30 cellular contexts compared by ENCODE assay signal in the genomic region with DNA sequence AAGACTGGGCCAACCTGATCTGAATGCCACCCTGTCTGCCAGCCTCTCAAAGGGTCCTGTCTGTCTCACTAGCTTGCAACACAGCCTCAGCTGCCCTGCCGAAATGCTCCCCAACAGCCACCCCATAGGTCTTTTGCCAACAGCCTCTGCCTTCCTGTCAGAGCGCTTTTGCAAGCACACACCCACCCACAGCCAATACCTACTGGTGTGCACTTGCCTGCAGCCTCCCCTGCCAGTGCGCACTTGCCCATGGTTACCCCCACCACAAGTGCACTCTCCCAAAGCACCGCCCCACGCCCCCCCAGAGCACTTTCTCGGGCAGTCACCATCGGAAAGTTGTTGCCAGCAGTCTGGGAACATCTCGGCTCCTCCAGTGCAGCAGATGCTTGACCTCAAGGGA.
"Had no signal": no experiment of that assay in that cellular context is flagged by ENCODE, and none has a peak within 500 bp of the region (broad histone marks: within the 10 kb centered on the region; RNA-seq: fewer than 3 reads in every experiment).

No MANE protein-coding gene starts in this region.

- H3K27me3 ChIP-seq: ovary, spleen, suprapubic skin, testis, tibial artery, transverse colon, upper lobe of right lung, uterus had no signal

- H3K27ac Mint-ChIP-seq: naive thymus-derived CD4-positive, alpha-beta T cell; natural killer cell; nephron; progenitor cell of endocrine pancreas; stimulated activated memory B cell treated with anti-CD40 and anti-IgM and Interleukin-4, amounts not matched to agents 10 μg/mL and 1 μg/mL and 100 μg/mL, for 72 hours; type B pancreatic cell had no signal

- DNase-seq: naive thymus-derived CD4-positive, alpha-beta T cell; natural killer cell; occipital lobe; ovary; psoas muscle; right cardiac atrium; spleen; stimulated activated CD4-positive, alpha-beta T cell treated with anti-CD3 and anti-CD28 coated beads, Interleukin-12 subunit alpha, Interleukin-12 subunit beta, amount 100 ng/mL, for 4 hours; stimulated activated CD4-positive, alpha-beta T cell treated with anti-CD3 and anti-CD28 coated beads, Interleukin-1b, Interleukin-23, amount 100 ng/mL, for 48 hours; stimulated activated CD4-positive, alpha-beta T cell treated with anti-CD3 and anti-CD28 coated beads, Interleukin-4, amount 100 ng/mL, for 1 hour; stimulated activated CD4-positive, alpha-beta T cell treated with anti-CD3 and anti-CD28 coated beads, Interleukin-4, amount 100 ng/mL, for 4 hours; stimulated activated CD8-positive, alpha-beta memory T cell treated with anti-CD3 and anti-CD28 coated beads, Interleukin-4, amount 100 ng/mL, for 48 hours; stimulated activated naive CD4-positive, alpha-beta T cell; stimulated activated naive CD8-positive, alpha-beta T cell treated with anti-CD3 and anti-CD28 coated beads, Interleukin-15, amount 100 ng/mL, for 72 hours; stimulated activated naive CD8-positive, alpha-beta T cell treated with anti-CD3 and anti-CD28 coated beads, Interleukin-15, Interleukin-2, amounts not matched to agents 100 U/mL and 50 U/mL, for 24 hours; substantia nigra; testis; tibial artery; transverse colon; upper lobe of right lung; uterus had no signal

- H2AFZ ChIP-seq: parathyroid adenoma had no signal

- H3K4me3 Mint-ChIP-seq: naive thymus-derived CD4-positive, alpha-beta T cell; natural killer cell; nephron; stimulated activated memory B cell treated with anti-CD40 and anti-IgM and Interleukin-4, amounts not matched to agents 10 μg/mL and 1 μg/mL and 100 μg/mL, for 72 hours; stimulated activated naive CD8-positive, alpha-beta T cell treated with anti-CD3 and anti-CD28 coated beads, Interleukin-15, amount 100 ng/mL, for 72 hours; type B pancreatic cell had no signal

- H3K27ac ChIP-seq: ovary, parathyroid adenoma, psoas muscle, skin epidermis, spleen, suprapubic skin, testis, tibial artery, transverse colon, upper lobe of right lung, uterus had no signal

- ATAC-seq: naive thymus-derived CD4-positive, alpha-beta T cell; natural killer cell; psoas muscle; right cardiac atrium; sciatic nerve; stimulated activated memory B cell treated with anti-CD40 and anti-IgM and Interleukin-4, amounts not matched to agents 10 μg/mL and 1 μg/mL and 100 μg/mL, for 72 hours; stimulated activated naive CD8-positive, alpha-beta T cell treated with anti-CD3 and anti-CD28 coated beads, Interleukin-15, amount 100 ng/mL, for 72 hours; stimulated activated naive CD8-positive, alpha-beta T cell treated with anti-CD3 and anti-CD28 coated beads, Interleukin-15, Interleukin-2, amounts not matched to agents 100 U/mL and 50 U/mL, for 24 hours; upper lobe of right lung had no signal

- H3K9me3 ChIP-seq: ovary, psoas muscle, spleen, suprapubic skin, testis, tibial artery, transverse colon, upper lobe of right lung, uterus had no signal

- H3K4me3 ChIP-seq: ovary, psoas muscle, skin epidermis, smooth muscle cell, spleen, suprapubic skin, testis, tibial artery, transverse colon, upper lobe of right lung, uterus had no signal

- H3K27me3 Mint-ChIP-seq: naive thymus-derived CD4-positive, alpha-beta T cell; progenitor cell of endocrine pancreas; stimulated activated memory B cell treated with anti-CD40 and anti-IgM and Interleukin-4, amounts not matched to agents 10 μg/mL and 1 μg/mL and 100 μg/mL, for 72 hours; stimulated activated naive CD8-positive, alpha-beta T cell treated with anti-CD3 and anti-CD28 coated beads, Interleukin-15, amount 100 ng/mL, for 72 hours; type B pancreatic cell had no signal

- H3K4me1 ChIP-seq: parathyroid adenoma, psoas muscle, spleen, suprapubic skin, testis, tibial artery, transverse colon, upper lobe of right lung, uterus had no signal

- H3K9ac ChIP-seq: parathyroid adenoma had no signal

- H3K36me3 ChIP-seq: ovary, upper lobe of right lung, uterus had no signal

- H3K4me1 Mint-ChIP-seq: nephron had no signal

- H3K4me2 ChIP-seq: smooth muscle cell had no signal

- H3K9me3 Mint-ChIP-seq: natural killer cell; stimulated activated memory B cell treated with anti-CD40 and anti-IgM and Interleukin-4, amounts not matched to agents 10 μg/mL and 1 μg/mL and 100 μg/mL, for 72 hours; type B pancreatic cell had no signal
